In the genomic region with DNA sequence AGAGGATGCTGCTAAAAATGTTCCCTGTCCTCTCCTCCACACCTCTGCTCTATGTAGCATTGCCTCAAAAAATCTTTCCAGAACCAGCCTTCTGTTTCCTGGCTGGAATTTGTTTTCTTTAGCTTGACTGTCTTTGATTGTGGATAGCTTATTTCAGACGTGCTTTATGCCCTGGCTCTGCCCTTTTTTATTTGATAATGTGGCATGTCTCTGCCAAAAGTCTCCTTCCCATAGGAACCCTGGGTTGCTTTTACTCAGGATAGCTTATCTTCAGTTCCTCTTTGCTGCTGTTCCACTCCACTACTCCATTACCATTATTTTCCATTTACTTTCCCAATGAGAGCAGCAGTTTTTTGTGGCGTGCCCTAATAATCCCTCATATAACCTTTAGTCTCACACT, we compare ENCODE assay signal across 32 cellular contexts. TPM values are rescaled to one million over a fixed set of nuclear protein-coding genes. Genes with fewer than 3 reads are reported as not detected.
DNase-seq lines count a peak whose midpoint lies in the region; ATAC-seq, FAIRE-seq and TF ChIP-seq lines count a peak whose summit lies in the region.
"Had no signal": no experiment of that assay in that cellular context is flagged by ENCODE, and none has a peak within 500 bp of the region (broad histone marks: within the 10 kb centered on the region; RNA-seq: fewer than 3 reads in every experiment).

No MANE protein-coding gene starts in this region.

- H3K4me1 Mint-ChIP-seq in HFFc6 (ENCODE audit: low read depth): no peaks in the 10 kb centered on the region

- no peaks in the 10 kb centered on the region for H4K20me1 ChIP-seq in HepG2 (ENCODE audit: insufficient read depth, low read length)

- no peak overlapping the region for H3K27ac Mint-ChIP-seq in HFFc6
- H3K27ac Mint-ChIP-seq: activated naive CD4-positive, alpha-beta T cell treated with anti-CD3 and anti-CD28 coated beads for 36 hours; activated T-helper 1 cell treated with anti-CD3 and anti-CD28 coated beads, Interleukin-12 subunit alpha, Interleukin-12 subunit beta, Interleukin-2, Interleukin-4 antibody, amounts not matched to agents 30 ng/mL and 10 ng/mL and 1 ng/mL, durations not matched to agents 14 hours and 24 hours and 36 hours; effector memory CD8-positive, alpha-beta T cell; IgD-negative memory B cell; immature natural killer cell; stimulated activated effector memory CD8-positive, alpha-beta T cell treated with anti-CD3 and anti-CD28 coated beads, Interleukin-12 subunit alpha, Interleukin-12 subunit beta, amount 100 ng/mL, for 72 hours had no signal

- TF ChIP-seq EP300 in HepG2 (IDR thresholded peaks at IDR 0.05; ENCODE audit: low read depth in 2 of 2, low read length in 2 of 2) (no peak), HepG2 (CRISPR knock-in tag; IDR thresholded peaks at IDR 0.05; ENCODE audit: borderline replicate concordance) (no peak), sigmoid colon (IDR thresholded peaks at IDR 0.05) (no peak)

- no TSS peak for BruUV-seq in HepG2 (replicated peaks; lab: Mats Ljungman, UMichigan)

- POLR2A ChIA-PET in HepG2 (lab: Yijun Ruan, JAX): no interaction called here

- H3K27me3 Mint-ChIP-seq in HFFc6 (ENCODE audit: insufficient read depth): no peaks in the 10 kb centered on the region
- H3K27me3 Mint-ChIP-seq: IgD-negative memory B cell had no signal

- in situ Hi-C loops in HepG2 (cut with HindIII; ENCODE audit: extremely low pct_ligation_motif_present, low pct_unique_long_range_greater_than_20kb): no loop called here

- no peak for DNase-seq in right lobe of liver
- no peak for DNase-seq in HepG2 (ENCODE audit: low spot score)
- DNase-seq in right cardiac atrium: no peak
- no peak for DNase-seq in sigmoid colon
- no peak for DNase-seq in mesenteric fat pad (ENCODE audit: low spot score)
- DNase-seq in epidermal melanocyte (ENCODE audit: insufficient read length, low spot score): no peak
- DNase-seq in HFFc6: no peak
- DNase-seq: activated CD4-positive, CD25-positive, alpha-beta regulatory T cell; activated naive CD4-positive, alpha-beta T cell treated with anti-CD3 and anti-CD28 coated beads for 36 hours; adrenal gland; BE2C; brain microvascular endothelial cell; DMS153; effector memory CD8-positive, alpha-beta T cell; H7; hypothalamus; immature natural killer cell; left lung; OCI-M1; pancreas; SHP77; stimulated activated CD4-positive, alpha-beta T cell treated with anti-CD3 and anti-CD28 coated beads, Interleukin-4, amount 100 ng/mL, for 24 hours; testis had no signal

- WGBS in right lobe of liver (ENCODE audit: insufficient coverage, low coverage, low lambda C conversion rate, missing lambda C conversion rate): 34% methylated on average over 2 of the region's 2 CpGs
- 16% methylated on average over 2 of the region's 2 CpGs for WGBS in HepG2 (ENCODE audit: low lambda C conversion rate)
- WGBS in right cardiac atrium: 24% methylated on average over 2 of the region's 2 CpGs
- WGBS in sigmoid colon, 2 donors: 10 to 47% methylated on average over 2 of the region's 2 CpGs

- H3K9me3 ChIP-seq in right lobe of liver (no peaks in the 10 kb centered on the region), HepG2 (ENCODE audit: low read length) (no peaks in the 10 kb centered on the region), right cardiac atrium (ENCODE audit: control insufficient read depth, low read length) (no peaks in the 10 kb centered on the region), sigmoid colon (no peaks in the 10 kb centered on the region)
- H3K9me3 ChIP-seq: adrenal gland, BE2C, left lung, pancreas, testis had no signal

- H3K4me1 ChIP-seq in right lobe of liver (peaks cover 0 to 6% (median 0%) of the 10 kb centered on the region in 4 donors), HepG2 (ENCODE audit: insufficient read depth, low read length) (peaks cover 14% of the 10 kb centered on the region), right cardiac atrium (ENCODE audit: control insufficient read depth, insufficient read depth, low read length) (peaks cover 10% of the 10 kb centered on the region), sigmoid colon (peaks cover 0 to 49% (median 42%) of the 10 kb centered on the region in 4 donors)
- H3K4me1 ChIP-seq: adrenal gland, BE2C, pancreas, testis had no signal

- no peak overlapping the region for H3K4me3 Mint-ChIP-seq in HFFc6
- H3K4me3 Mint-ChIP-seq: activated naive CD4-positive, alpha-beta T cell treated with anti-CD3 and anti-CD28 coated beads for 36 hours; activated T-helper 1 cell treated with anti-CD3 and anti-CD28 coated beads, Interleukin-12 subunit alpha, Interleukin-12 subunit beta, Interleukin-2, Interleukin-4 antibody, amounts not matched to agents 30 ng/mL and 10 ng/mL and 1 ng/mL, durations not matched to agents 14 hours and 24 hours and 36 hours; effector memory CD8-positive, alpha-beta T cell; IgD-negative memory B cell; immature natural killer cell; stimulated activated effector memory CD8-positive, alpha-beta T cell treated with anti-CD3 and anti-CD28 coated beads, Interleukin-12 subunit alpha, Interleukin-12 subunit beta, amount 100 ng/mL, for 72 hours had no signal

- intact Hi-C loops in right lobe of liver (cut with DNase I): no loop called here
- intact Hi-C loops in HepG2 (cut with micrococcal nuclease; ENCODE audit: unreplicated experiment): no loop called here
- intact Hi-C loops in right cardiac atrium (cut with DNase I): no loop called here
- intact Hi-C loops in sigmoid colon (cut with DNase I): no loop called here

- no peak overlapping the region for H3K4me2 ChIP-seq in HepG2 (ENCODE audit: low read depth, low read length)

- H3K27ac ChIP-seq in right lobe of liver (no peak overlapping the region), HepG2 (ENCODE audit: extremely low read length, insufficient read depth, low read length) (no peak overlapping the region), right cardiac atrium (ENCODE audit: low read length) (peak overlapping the region; percentile 25), sigmoid colon (peak overlapping the region; percentile 39 to 88 (median 69))
- H3K27ac ChIP-seq: adrenal gland, brain microvascular endothelial cell, left lung, pancreas, testis had no signal

- CTCF ChIA-PET in HepG2 (lab: Yijun Ruan, JAX; ENCODE audit: low intra/inter-chr PET ratio, low total read pairs): no interaction called here

- H3K27me3 ChIP-seq in right lobe of liver: no peaks in the 10 kb centered on the region
- no peaks in the 10 kb centered on the region for H3K27me3 ChIP-seq in HepG2 (ENCODE audit: control insufficient read depth in 1 of 2, insufficient read depth in 2 of 2, low read length in 2 of 2)
- no peaks in the 10 kb centered on the region for H3K27me3 ChIP-seq in right cardiac atrium (ENCODE audit: control insufficient read depth, insufficient read depth)
- H3K27me3 ChIP-seq in sigmoid colon: no peaks in the 10 kb centered on the region
- H3K27me3 ChIP-seq: adrenal gland, BE2C, brain microvascular endothelial cell, left lung, pancreas, testis had no signal

- TF ChIP-seq CTCF in right lobe of liver (IDR thresholded peaks at IDR 0.05): no peak
- no peak for TF ChIP-seq CTCF in HepG2 (CRISPR knock-in tag; IDR thresholded peaks at IDR 0.05)
- TF ChIP-seq CTCF in sigmoid colon (IDR thresholded peaks at IDR 0.05): no peak
- TF ChIP-seq CTCF in HFFc6 (IDR thresholded peaks at IDR 0.05): no peak

- no peak overlapping the region for H3K4me3 ChIP-seq in right lobe of liver
- no peak overlapping the region for H3K4me3 ChIP-seq in HepG2 (replicated peaks in 1 of 3; ENCODE audit: insufficient read depth in 1 of 3, low read depth in 2 of 3, low read length in 3 of 3)
- no peak overlapping the region for H3K4me3 ChIP-seq in right cardiac atrium (ENCODE audit: low read length)
- H3K4me3 ChIP-seq in sigmoid colon: no peak overlapping the region
- H3K4me3 ChIP-seq: adrenal gland, left lung, pancreas, testis had no signal

- H3K79me2 ChIP-seq in HepG2 (ENCODE audit: insufficient read depth, low read length): no peaks in the 10 kb centered on the region

- no peak for TF ChIP-seq RAD21 in HepG2 (CRISPR knock-in tag; IDR thresholded peaks at IDR 0.05)

- no peak for FAIRE-seq in HepG2 (lab: Jason Lieb, UNC)
- FAIRE-seq: frontal cortex, pancreas had no signal

- H3K36me3 Mint-ChIP-seq in HFFc6 (ENCODE audit: low read depth): no peaks in the 10 kb centered on the region
- H3K36me3 Mint-ChIP-seq: IgD-negative memory B cell; stimulated activated effector memory CD8-positive, alpha-beta T cell treated with anti-CD3 and anti-CD28 coated beads, Interleukin-12 subunit alpha, Interleukin-12 subunit beta, amount 100 ng/mL, for 72 hours had no signal

- no peak overlapping the region for H2AFZ ChIP-seq in HepG2 (ENCODE audit: low read length)

- H3K9me3 Mint-ChIP-seq in HFFc6: peaks cover 2% of the 10 kb centered on the region
- H3K9me3 Mint-ChIP-seq: activated naive CD4-positive, alpha-beta T cell treated with anti-CD3 and anti-CD28 coated beads for 36 hours; activated T-helper 1 cell treated with anti-CD3 and anti-CD28 coated beads, Interleukin-12 subunit alpha, Interleukin-12 subunit beta, Interleukin-2, Interleukin-4 antibody, amounts not matched to agents 30 ng/mL and 10 ng/mL and 1 ng/mL, durations not matched to agents 14 hours and 24 hours and 36 hours; effector memory CD8-positive, alpha-beta T cell; IgD-negative memory B cell; immature natural killer cell; stimulated activated effector memory CD8-positive, alpha-beta T cell treated with anti-CD3 and anti-CD28 coated beads, Interleukin-12 subunit alpha, Interleukin-12 subunit beta, amount 100 ng/mL, for 72 hours had no signal

- H3K36me3 ChIP-seq in right lobe of liver (no peaks in the 10 kb centered on the region), HepG2 (replicated peaks in 1 of 2; ENCODE audit: control insufficient read depth in 1 of 2, insufficient read depth in 2 of 2, low read length in 2 of 2) (no peaks in the 10 kb centered on the region), sigmoid colon (no peaks in the 10 kb centered on the region)
- H3K36me3 ChIP-seq: adrenal gland, BE2C, brain microvascular endothelial cell, left lung, pancreas had no signal

- TF ChIP-seq POLR2A in right lobe of liver (IDR thresholded peaks at IDR 0.05): no peak
- TF ChIP-seq POLR2A in HepG2 (IDR thresholded peaks at IDR 0.05; ENCODE audit: insufficient read depth in 1 of 2, low read depth in 2 of 2, low read length in 2 of 2): no peak
- no peak for TF ChIP-seq POLR2A in sigmoid colon (IDR thresholded peaks at IDR 0.05)

- ATAC-seq in right lobe of liver: peak; percentile 9 to 39 (median 21)
- ATAC-seq in HepG2: no peak
- peak; percentile 25 to 75 for ATAC-seq in right cardiac atrium
- ATAC-seq in GM19351 (IDR thresholded peaks at IDR 0.05; ENCODE audit: unreplicated experiment): no peak
- ATAC-seq: effector memory CD8-positive, alpha-beta T cell; esophagus mucosa; pancreas; stimulated activated effector memory CD8-positive, alpha-beta T cell treated with anti-CD3 and anti-CD28 coated beads, Interleukin-12 subunit alpha, Interleukin-12 subunit beta, amount 100 ng/mL, for 72 hours had no signal

- H3K9ac ChIP-seq in HepG2 (ENCODE audit: insufficient read depth, low read depth, low read length): no peak overlapping the region

RNA-seq across cellular contexts. Expression of a gene that starts 0.9 kb away (rescaled TPM):
- total RNA-seq in right lobe of liver (under 1 TPM in 3 of 6 experiments, not detected in 3; 0.22 to 0.50 (median 0.25) TPM), HepG2 (2016; rRNA removed; fragmentation: Illumina TruSeq; extraction: Trizol) (not detected in 2 replicates), right cardiac atrium (not detected), sigmoid colon (not detected), mesenteric fat pad (not detected)
- not detected in 2 replicates for total RNA-seq in HepG2 (2016; cell fraction: cytosol; rRNA removed; fragmentation: Illumina TruSeq; extraction: Trizol; ENCODE audit: low read depth)
- not detected in 2 replicates for total RNA-seq in HepG2 (2016; cell fraction: insoluble cytoplasmic fraction; rRNA removed; fragmentation: Illumina TruSeq; extraction: Trizol)
- total RNA-seq in HepG2 (2016; cell fraction: membrane; rRNA removed; fragmentation: Illumina TruSeq; extraction: Trizol): not detected in 2 replicates
- total RNA-seq in HepG2 (2016; cell fraction: nucleus; rRNA removed; fragmentation: Illumina TruSeq; extraction: Trizol): not detected in 2 replicates
- polyA plus RNA-seq in HepG2 (2011; rRNA removed) (not detected in 2 replicates), right cardiac atrium (0.16 TPM), sigmoid colon (not detected)
- not detected in 2 replicates for polyA plus RNA-seq in HepG2 (2011; cell fraction: cytosol; rRNA removed)
- not detected in 2 replicates for polyA plus RNA-seq in HepG2 (2011; cell fraction: nucleus; rRNA removed)
- polyA plus RNA-seq in HepG2 (2012): not detected in 2 replicates
- polyA plus RNA-seq in HepG2 (2016; cell fraction: cytosol; fragmentation: Illumina TruSeq; extraction: Trizol; ENCODE audit: low read depth): not detected in 2 replicates
- polyA plus RNA-seq in HepG2 (2016; cell fraction: insoluble cytoplasmic fraction; fragmentation: Illumina TruSeq; extraction: Trizol; ENCODE audit: low read depth): not detected in 2 replicates
- not detected in 2 replicates for polyA plus RNA-seq in HepG2 (2016; cell fraction: membrane; fragmentation: Illumina TruSeq; extraction: Trizol; ENCODE audit: low read depth)
- not detected in 2 replicates for polyA plus RNA-seq in HepG2 (2016; cell fraction: nucleus; fragmentation: Illumina TruSeq; extraction: Trizol; ENCODE audit: insufficient read depth, low read depth)
- polyA minus RNA-seq in HepG2 (2011; rRNA and poly(A)+ RNA removed; ENCODE audit: low replicate concordance): not detected in 2 replicates
- polyA minus RNA-seq in HepG2 (2011; cell fraction: cytosol; rRNA and poly(A)+ RNA removed): not detected in 2 replicates
- not detected in 2 replicates for polyA minus RNA-seq in HepG2 (2011; cell fraction: nucleus; rRNA and poly(A)+ RNA removed)
- not detected for total RNA-seq in HFFc6 (2021; fragmentation: NEBNext Ultra II Directional; extraction: Animal tissue kit (Norgen Biotek cat#: 25700))
- total RNA-seq: activated naive CD4-positive, alpha-beta T cell treated with anti-CD3 and anti-CD28 coated beads for 36 hours; activated T-helper 1 cell treated with anti-CD3 and anti-CD28 coated beads, Interleukin-12 subunit alpha, Interleukin-12 subunit beta, Interleukin-2, Interleukin-4 antibody, amounts not matched to agents 30 ng/mL and 10 ng/mL and 1 ng/mL, durations not matched to agents 14 hours and 24 hours and 36 hours; adrenal gland; chondrocyte; esophagus mucosa; frontal cortex; H7; left lung; NCI-H460; pancreas; testis had no signal
- polyA plus RNA-seq: adrenal gland, IgD-negative memory B cell, immature natural killer cell, neural cell, pancreas had no signal

Comparison
In these comparisons a context has a peak if more than half of its experiments do, and no peak if none do; other contexts are left out.
1. ATAC-seq: peak in right lobe of liver (4 of 4) and right cardiac atrium (2 of 2); none in HepG2 (single experiment) and GM19351 (single experiment).
2. H3K27ac ChIP-seq: peak in right cardiac atrium (single experiment) and sigmoid colon (4 of 4); none in right lobe of liver (0 of 3) and HepG2 (single experiment).